Comparison of ENCODE assay signal across 10 cellular contexts in genomic region chr12:108833355-108833733, GRCh38. TPM values are rescaled to one million over a fixed set of nuclear protein-coding genes. Genes with fewer than 3 reads are reported as not detected.
DNase-seq lines count a peak whose midpoint lies in the region; ATAC-seq, FAIRE-seq and TF ChIP-seq lines count a peak whose summit lies in the region.
"Had no signal": no experiment of that assay in that cellular context is flagged by ENCODE, and none has a peak within 500 bp of the region (broad histone marks: within the 10 kb centered on the region; RNA-seq: fewer than 3 reads in every experiment).

No MANE protein-coding gene starts in this region.

- H3K9me3 Mint-ChIP-seq in astrocyte (ENCODE audit: unreplicated experiment) = no peaks in the 10 kb centered on the region

- H3K4me1 Mint-ChIP-seq in astrocyte (ENCODE audit: low read depth, unreplicated experiment) = peaks cover 65% of the 10 kb centered on the region

- H3K36me3 Mint-ChIP-seq in astrocyte (ENCODE audit: low read depth, unreplicated experiment) = peaks cover 29% of the 10 kb centered on the region

- H2AFZ ChIP-seq in astrocyte (ENCODE audit: low read depth, low read length) = no peak overlapping the region

- no peaks in the 10 kb centered on the region for H3K27me3 ChIP-seq in astrocyte (ENCODE audit: insufficient read depth, low read length)

- no peaks in the 10 kb centered on the region for H4K20me1 ChIP-seq in astrocyte (ENCODE audit: insufficient read depth, low read length)

- H3K4me3 Mint-ChIP-seq in astrocyte (ENCODE audit: unreplicated experiment) = peak overlapping the region; percentile 77

- H3K4me2 ChIP-seq in astrocyte (ENCODE audit: low read length) = peak overlapping the region; percentile 84

- H3K27ac ChIP-seq in astrocyte (ENCODE audit: low read depth, low read length) = peak overlapping the region; percentile 99
- peak overlapping the region in 20 of 21 experiments; percentile 2 to 87 (median 71) for H3K27ac ChIP-seq in skin epidermis

- H3K27ac Mint-ChIP-seq in astrocyte (ENCODE audit: unreplicated experiment) = peak overlapping the region; percentile 100

- no peaks in the 10 kb centered on the region for H3K9me3 ChIP-seq in astrocyte (ENCODE audit: insufficient read depth, low read depth, low read length)

- FAIRE-seq in astrocyte (lab: Jason Lieb, UNC) = no peak

- TF ChIP-seq CTCF in astrocyte (IDR thresholded peaks at IDR 0.05; ENCODE audit: insufficient read depth, low read depth, low read length) = no peak

- H3K9ac ChIP-seq in astrocyte (ENCODE audit: low read length) = peak overlapping the region; percentile 94

- H3K36me3 ChIP-seq in astrocyte (ENCODE audit: insufficient read depth, low read length) = peaks cover 40% of the 10 kb centered on the region

- no peaks in the 10 kb centered on the region for H3K27me3 Mint-ChIP-seq in astrocyte (ENCODE audit: low read depth, unreplicated experiment)

- no peak for ATAC-seq in HG03045 (IDR thresholded peaks at IDR 0.05; ENCODE audit: unreplicated experiment)

- DNase-seq in H4 (ENCODE audit: low spot score) (peak; percentile 86), astrocyte (ENCODE audit: low read depth) (peak; percentile 95), hepatic stellate cell (ENCODE audit: low spot score) (peak; percentile 73), NCI-H1092 treated with DMSO at 0.1 percent for 48 hours (lab: John Stamatoyannopoulos, UW) (no peak), GM19240 (ENCODE audit: insufficient read length, low spot score) (no peak)
- no peak for DNase-seq in stimulated activated CD4-positive, alpha-beta T cell treated with anti-CD3 and anti-CD28 coated beads, Interleukin-15, amount 100 ng/mL, for 24 hours
- DNase-seq: MM.1S had no signal

- peaks cover 82% of the 10 kb centered on the region for H3K79me2 ChIP-seq in astrocyte (ENCODE audit: insufficient read depth, low read length)

- peaks cover 67% of the 10 kb centered on the region for H3K4me1 ChIP-seq in astrocyte (ENCODE audit: insufficient read depth, low read length)

- H3K4me3 ChIP-seq in astrocyte (ENCODE audit: insufficient read depth, low read depth, low read length) (peak overlapping the region; percentile 24), skin epidermis (no peak overlapping the region)

RNA-seq across cellular contexts. Expression of gene SSH1, which starts 24.0 kb away (rescaled TPM):
- 6.8 and 7.9 TPM in 2 replicates for total RNA-seq in H4 (2014; rRNA removed; shearing (Covaris generic))
- total RNA-seq in astrocyte = 64.6 and 75.9 TPM in 2 replicates

RNA-seq across cellular contexts. Expression of gene DAO, which starts 46.5 kb away (rescaled TPM):
- not detected in 2 replicates for total RNA-seq in H4 (2014; rRNA removed; shearing (Covaris generic))
- not detected in 2 replicates for total RNA-seq in astrocyte
- total RNA-seq: subcutaneous adipose tissue had no signal

Comparison
In these comparisons a context has a peak if more than half of its experiments do, and no peak if none do; other contexts are left out.
1. DNase-seq: peak in H4 (single experiment), astrocyte (single experiment) and hepatic stellate cell (single experiment); none in stimulated activated CD4-positive, alpha-beta T cell treated with anti-CD3 and anti-CD28 coated beads, Interleukin-15, amount 100 ng/mL, for 24 hours (single experiment), NCI-H1092 treated with DMSO at 0.1 percent for 48 hours (single experiment) and GM19240 (single experiment).